In genomic region chr4:101782546-101782945, GRCh38 we compare ENCODE assay signal across 15 cellular contexts. TPM values are rescaled to one million over a fixed set of nuclear protein-coding genes. Genes with fewer than 3 reads are reported as not detected.
"Had no signal": no experiment of that assay in that cellular context is flagged by ENCODE, and none has a peak within 500 bp of the region (broad histone marks: within the 10 kb centered on the region; RNA-seq: fewer than 3 reads in every experiment).

No MANE protein-coding gene starts in this region.

- DNase-seq: activated CD4-positive, alpha-beta T cell treated with anti-CD3 and anti-CD28 coated beads, Interleukin-2, amount 50 U/mL, for 1 hour; activated effector memory CD4-positive, alpha-beta T cell treated with anti-CD3 and anti-CD28 coated beads, Interleukin-2, amount 50 U/mL, for 16 hours; activated T-cell treated with anti-CD3 and anti-CD28 coated beads, Interleukin-2, amount 50 U/mL, for 1 hour; head of caudate nucleus; left lung; sigmoid colon; stimulated activated CD4-positive, alpha-beta T cell treated with anti-CD3 and anti-CD28 coated beads, Interleukin-2, amount 100 ng/mL, for 48 hours; stimulated activated naive CD4-positive, alpha-beta T cell treated with Interleukin-2 at 50 U/mL for 16 hours; T-helper 17 cell; upper lobe of left lung had no signal

- H3K9me3 Mint-ChIP-seq: activated naive CD4-positive, alpha-beta T cell treated with anti-CD3 and anti-CD28 coated beads, Interleukin-2, amount 50 U/mL, for 72 hours had no signal

- H3K36me3 Mint-ChIP-seq: activated naive CD4-positive, alpha-beta T cell treated with anti-CD3 and anti-CD28 coated beads, Interleukin-2, amount 50 U/mL, for 72 hours had no signal

- H3K4me3 ChIP-seq: left lung, sigmoid colon, suprapubic skin, upper lobe of left lung had no signal

- H3K4me1 ChIP-seq: foreskin keratinocyte, left lung, sigmoid colon, suprapubic skin, upper lobe of left lung had no signal

- ATAC-seq: activated naive CD4-positive, alpha-beta T cell treated with anti-CD3 and anti-CD28 coated beads, Interleukin-2, amount 50 U/mL, for 72 hours; foreskin keratinocyte; left lung; T-helper 17 cell had no signal

- H3K27me3 ChIP-seq: foreskin keratinocyte, left lung, sigmoid colon, suprapubic skin, upper lobe of left lung had no signal

- H3K27ac Mint-ChIP-seq: activated naive CD4-positive, alpha-beta T cell treated with anti-CD3 and anti-CD28 coated beads, Interleukin-2, amount 50 U/mL, for 72 hours; T-helper 17 cell had no signal

- H3K36me3 ChIP-seq: left lung, sigmoid colon, suprapubic skin, upper lobe of left lung had no signal

- H3K9me3 ChIP-seq: suprapubic skin, upper lobe of left lung had no signal

- H3K4me3 Mint-ChIP-seq: T-helper 17 cell had no signal

- H3K27ac ChIP-seq: foreskin keratinocyte, left lung, sigmoid colon, suprapubic skin, upper lobe of left lung had no signal

RNA-seq across cellular contexts. Expression of gene BANK1, which starts 8.0 kb away (rescaled TPM):
- total RNA-seq: activated naive CD4-positive, alpha-beta T cell treated with anti-CD3 and anti-CD28 coated beads, Interleukin-2, amount 50 U/mL, for 72 hours; pulmonary artery endothelial cell had no signal
- polyA plus RNA-seq: neural cell had no signal
